Comparison of ENCODE assay signal across 8 cellular contexts in genomic region chr2:61177727-61178549, GRCh38. TPM values are rescaled to one million over a fixed set of nuclear protein-coding genes. Genes with fewer than 3 reads are reported as not detected.
A peak's percentile ranks its signal among the peaks of the same experiment; 100 is the strongest.
DNase-seq lines count a peak whose midpoint lies in the region; ATAC-seq and TF ChIP-seq lines count a peak whose summit lies in the region.

No MANE protein-coding gene starts in this region.

- ATAC-seq in HG03521 (IDR thresholded peaks at IDR 0.05; ENCODE audit: unreplicated experiment) (peak; percentile 3), memory B cell (ENCODE audit: low read depth) (peak; percentile 26)
- peak; percentile 27 for ATAC-seq in stimulated activated effector memory CD8-positive, alpha-beta T cell treated with anti-CD3 and anti-CD28 coated beads, Interleukin-12 subunit alpha, Interleukin-12 subunit beta, amount 100 ng/mL, for 72 hours

- TF ChIP-seq POLR2A in GM19099 (IDR thresholded peaks at IDR 0.05; ENCODE audit: extremely low read depth, insufficient read length, low read depth): peak; percentile 51

- H3K36me3 Mint-ChIP-seq in memory B cell: peaks cover 6% of the 10 kb centered on the region
- peaks cover 54% of the 10 kb centered on the region for H3K36me3 Mint-ChIP-seq in stimulated activated effector memory CD8-positive, alpha-beta T cell treated with anti-CD3 and anti-CD28 coated beads, Interleukin-12 subunit alpha, Interleukin-12 subunit beta, amount 100 ng/mL, for 72 hours

- peak; percentile 25 for DNase-seq in AG10803 (ENCODE audit: low read depth)
- DNase-seq in activated CD4-positive, CD25-positive, alpha-beta regulatory T cell treated with anti-CD3 and anti-CD28 coated beads, Interleukin-2, amount 50 U/mL, for 72 hours: peak; percentile 54
- peak; percentile 42 for DNase-seq in dermis blood vessel endothelial cell
- DNase-seq in memory B cell (ENCODE audit: low spot score in 2 of 2): peak; percentile 16 to 49
- DNase-seq in stimulated activated effector memory CD8-positive, alpha-beta T cell treated with anti-CD3 and anti-CD28 coated beads, Interleukin-12 subunit alpha, Interleukin-12 subunit beta, amount 100 ng/mL, for 72 hours (ENCODE audit: low spot score in 2 of 2): peak in 1 of 2 donors; percentile 69
- DNase-seq in occipital lobe (lab: John Stamatoyannopoulos, UW): no peak

- TF ChIP-seq CTCF in AG10803 (conservative IDR thresholded peaks at IDR 0.05; ENCODE audit: low read length): no peak

- H3K4me3 Mint-ChIP-seq in memory B cell: peak overlapping the region; percentile 96
- peak overlapping the region; percentile 76 for H3K4me3 Mint-ChIP-seq in stimulated activated effector memory CD8-positive, alpha-beta T cell treated with anti-CD3 and anti-CD28 coated beads, Interleukin-12 subunit alpha, Interleukin-12 subunit beta, amount 100 ng/mL, for 72 hours

- peak overlapping the region; percentile 94 for H3K27ac Mint-ChIP-seq in memory B cell
- peak overlapping the region; percentile 91 for H3K27ac Mint-ChIP-seq in stimulated activated effector memory CD8-positive, alpha-beta T cell treated with anti-CD3 and anti-CD28 coated beads, Interleukin-12 subunit alpha, Interleukin-12 subunit beta, amount 100 ng/mL, for 72 hours

- H3K4me3 ChIP-seq in AG10803 (ENCODE audit: low read length): peak overlapping the region; percentile 75

- H3K27me3 Mint-ChIP-seq in memory B cell: no peaks in the 10 kb centered on the region

- no peaks in the 10 kb centered on the region for H3K9me3 Mint-ChIP-seq in memory B cell
- no peaks in the 10 kb centered on the region for H3K9me3 Mint-ChIP-seq in stimulated activated effector memory CD8-positive, alpha-beta T cell treated with anti-CD3 and anti-CD28 coated beads, Interleukin-12 subunit alpha, Interleukin-12 subunit beta, amount 100 ng/mL, for 72 hours

- H3K4me1 Mint-ChIP-seq in memory B cell: peaks cover 45% of the 10 kb centered on the region
- H3K4me1 Mint-ChIP-seq in stimulated activated effector memory CD8-positive, alpha-beta T cell treated with anti-CD3 and anti-CD28 coated beads, Interleukin-12 subunit alpha, Interleukin-12 subunit beta, amount 100 ng/mL, for 72 hours: peaks cover 60% of the 10 kb centered on the region

RNA-seq across cellular contexts. Expression of gene C2orf74, which starts 15.9 kb away (rescaled TPM):
- total RNA-seq in dermis blood vessel endothelial cell (17.2 and 18.6 TPM in 2 replicates), occipital lobe (6.9 TPM)
